Comparison of ENCODE assay signal across 1 cellular context in the genomic region with DNA sequence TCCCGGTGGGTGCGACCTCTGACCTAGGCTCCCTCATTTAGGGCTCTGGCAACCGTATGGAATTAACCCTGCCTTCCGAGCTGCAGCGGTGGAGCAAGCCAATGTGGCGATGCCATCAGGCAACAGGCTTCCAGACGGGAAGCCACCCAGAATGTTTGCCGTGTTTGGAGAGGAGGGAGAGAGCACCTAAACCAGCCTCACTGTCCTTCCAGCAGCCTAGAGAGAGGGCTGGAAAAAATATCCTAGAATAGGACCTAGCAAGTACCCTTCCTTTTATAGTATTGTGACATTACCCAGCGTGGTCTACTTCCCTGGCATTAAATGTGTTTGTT.
TF ChIP-seq lines count a peak whose summit lies in the region.

No MANE protein-coding gene starts in this region.

TF ChIP-seq in HepG2, 621 proteins besides CTCF, POLR2A, EP300 and RAD21 (continued from another document):
- TF ChIP-seq, protein P1, sequence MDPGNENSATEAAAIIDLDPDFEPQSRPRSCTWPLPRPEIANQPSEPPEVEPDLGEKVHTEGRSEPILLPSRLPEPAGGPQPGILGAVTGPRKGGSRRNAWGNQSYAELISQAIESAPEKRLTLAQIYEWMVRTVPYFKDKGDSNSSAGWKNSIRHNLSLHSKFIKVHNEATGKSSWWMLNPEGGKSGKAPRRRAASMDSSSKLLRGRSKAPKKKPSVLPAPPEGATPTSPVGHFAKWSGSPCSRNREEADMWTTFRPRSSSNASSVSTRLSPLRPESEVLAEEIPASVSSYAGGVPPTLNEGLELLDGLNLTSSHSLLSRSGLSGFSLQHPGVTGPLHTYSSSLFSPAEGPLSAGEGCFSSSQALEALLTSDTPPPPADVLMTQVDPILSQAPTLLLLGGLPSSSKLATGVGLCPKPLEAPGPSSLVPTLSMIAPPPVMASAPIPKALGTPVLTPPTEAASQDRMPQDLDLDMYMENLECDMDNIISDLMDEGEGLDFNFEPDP (CRISPR knock-in tag; conservative IDR thresholded peaks at IDR 0.05), result no peak
- TF ChIP-seq THAP11 (CRISPR knock-in tag; IDR thresholded peaks at IDR 0.05) (0 out of 2 replicates have a peak, but pooled peaks have one; percentile 11), ZNF543 (CRISPR knock-in tag; IDR thresholded peaks at IDR 0.05) (no peak)
